In genomic region chr1:94895518-94895917, GRCh38 we compare ENCODE assay signal across 1 cellular context.
TF ChIP-seq lines count a peak whose summit lies in the region.

No MANE protein-coding gene starts in this region.

TF ChIP-seq in SK-N-SH, 30 proteins besides CTCF, POLR2A, EP300 and RAD21 (continued from another document):
- no peak for TF ChIP-seq RCOR1 (IDR thresholded peaks at IDR 0.05; ENCODE audit: low read length)
- no peak for TF ChIP-seq MEF2A (IDR thresholded peaks at IDR 0.05; ENCODE audit: borderline replicate concordance, low read depth)
- TF ChIP-seq SIN3A (IDR thresholded peaks at IDR 0.05; ENCODE audit: borderline replicate concordance, low read depth, low read length) = no peak
- no peak for TF ChIP-seq MAX (IDR thresholded peaks at IDR 0.05; ENCODE audit: low read depth)
- no peak for TF ChIP-seq JUND (IDR thresholded peaks at IDR 0.05)
- no peak for TF ChIP-seq FOXM1 (IDR thresholded peaks at IDR 0.05; ENCODE audit: low read depth)
- no peak for TF ChIP-seq SMC3 (IDR thresholded peaks at IDR 0.05; ENCODE audit: low read depth, low read length)
- no peak for TF ChIP-seq RFX5 (IDR thresholded peaks at IDR 0.05; ENCODE audit: low read length)
- no peak for TF ChIP-seq FOSL2 (IDR thresholded peaks at IDR 0.05; ENCODE audit: borderline replicate concordance, low read depth)
- no peak for TF ChIP-seq ELF1 (IDR thresholded peaks at IDR 0.05)
